11 cellular contexts compared by ENCODE assay signal in genomic region chr6:33076406-33076934, GRCh38. TPM values are rescaled to one million over a fixed set of nuclear protein-coding genes. Genes with fewer than 3 reads are reported as not detected.
DNase-seq lines count a peak whose midpoint lies in the region; ATAC-seq and TF ChIP-seq lines count a peak whose summit lies in the region.
"Had no signal": no experiment of that assay in that cellular context is flagged by ENCODE, and none has a peak within 500 bp of the region (broad histone marks: within the 10 kb centered on the region; RNA-seq: fewer than 3 reads in every experiment).

No MANE protein-coding gene starts in this region.

- intact Hi-C loops in left ventricle myocardium inferior (cut with micrococcal nuclease): no loop called here
- intact Hi-C loops in cardiac septum (cut with DNase I): no loop called here
- intact Hi-C loops in activated T-helper 2 cell treated with anti-CD3 and anti-CD28 coated beads, Interferon-gamma antibody, Interleukin-2, Interleukin-4, amounts not matched to agents 10 μg/mL and 5 μg/mL and 100 μg/mL, durations not matched to agents 14 hours and 24 hours and 36 hours (cut with micrococcal nuclease): loop anchor here (5.0 kb wide), 1 partner anchor 184 kb away; no protein-coding TSS in a partner anchor

- H3K27me3 Mint-ChIP-seq in activated T-helper 2 cell treated with anti-CD3 and anti-CD28 coated beads, Interferon-gamma antibody, Interleukin-2, Interleukin-4, amounts not matched to agents 10 μg/mL and 5 μg/mL and 100 μg/mL, durations not matched to agents 14 hours and 24 hours and 36 hours (ENCODE audit: low read depth): no peaks in the 10 kb centered on the region

- peak overlapping the region; percentile 84 for H3K27ac ChIP-seq in left ventricle myocardium inferior (replicated peaks)
- no peak overlapping the region for H3K27ac ChIP-seq in muscle layer of colon (ENCODE audit: low read depth, low read length)
- H3K27ac ChIP-seq in urinary bladder (ENCODE audit: low read depth): no peak overlapping the region

- H3K4me3 Mint-ChIP-seq in activated T-helper 2 cell treated with anti-CD3 and anti-CD28 coated beads, Interferon-gamma antibody, Interleukin-2, Interleukin-4, amounts not matched to agents 10 μg/mL and 5 μg/mL and 100 μg/mL, durations not matched to agents 14 hours and 24 hours and 36 hours (ENCODE audit: low read depth): peak overlapping the region; percentile 75

- H3K36me3 ChIP-seq in left ventricle myocardium inferior (no peaks in the 10 kb centered on the region), muscle layer of colon (ENCODE audit: insufficient read depth, low read length) (no peaks in the 10 kb centered on the region), urinary bladder (ENCODE audit: insufficient read depth) (no peaks in the 10 kb centered on the region)

- H3K9me3 Mint-ChIP-seq in activated T-helper 2 cell treated with anti-CD3 and anti-CD28 coated beads, Interferon-gamma antibody, Interleukin-2, Interleukin-4, amounts not matched to agents 10 μg/mL and 5 μg/mL and 100 μg/mL, durations not matched to agents 14 hours and 24 hours and 36 hours: no peaks in the 10 kb centered on the region

- peaks cover 43% of the 10 kb centered on the region for H3K4me1 ChIP-seq in left ventricle myocardium inferior
- H3K4me1 ChIP-seq in muscle layer of colon (ENCODE audit: insufficient read depth, low read length): peaks cover 9% of the 10 kb centered on the region
- H3K4me1 ChIP-seq in urinary bladder (ENCODE audit: insufficient read depth): no peaks in the 10 kb centered on the region

- DNase-seq in left ventricle myocardium inferior: no peak
- DNase-seq in cardiac septum (ENCODE audit: low spot score): no peak
- DNase-seq in activated T-helper 2 cell treated with anti-CD3 and anti-CD28 coated beads, Interferon-gamma antibody, Interleukin-2, Interleukin-4, amounts not matched to agents 10 μg/mL and 5 μg/mL and 100 μg/mL, durations not matched to agents 14 hours and 24 hours and 36 hours (ENCODE audit: low spot score): no peak
- DNase-seq in UCSD-AML1 (lab: John Stamatoyannopoulos, UW; ENCODE audit: unreplicated experiment): no peak
- DNase-seq: activated gamma-delta T cell treated with Interleukin-2 at 50 U/mL for 16 hours; NCI-H446 treated with DMSO at 0.1 percent for 48 hours; stimulated activated CD8-positive, alpha-beta memory T cell treated with anti-CD3 and anti-CD28 coated beads, Interleukin-4, amount 100 ng/mL, for 48 hours had no signal

- peak overlapping the region; percentile 65 for H3K4me3 ChIP-seq in left ventricle myocardium inferior
- peak overlapping the region; percentile 4 to 57 for H3K4me3 ChIP-seq in muscle layer of colon (ENCODE audit: low read depth in 1 of 2, low read length in 2 of 2)
- peak overlapping the region; percentile 7 for H3K4me3 ChIP-seq in urinary bladder (ENCODE audit: low read depth, low read length)

- ATAC-seq in GM18519 (IDR thresholded peaks at IDR 0.05; ENCODE audit: low FRiP score, unreplicated experiment) (no peak), HG03457 (IDR thresholded peaks at IDR 0.05; ENCODE audit: unreplicated experiment) (no peak)

- no peaks in the 10 kb centered on the region for H3K27me3 ChIP-seq in left ventricle myocardium inferior (ENCODE audit: low read depth)
- no peaks in the 10 kb centered on the region for H3K27me3 ChIP-seq in muscle layer of colon (ENCODE audit: control insufficient read depth in 1 of 2, insufficient read depth in 2 of 2, low read length in 2 of 2)

- 76% methylated on average over 3 of the region's 3 CpGs for WGBS in urinary bladder

- H3K27ac Mint-ChIP-seq in activated T-helper 2 cell treated with anti-CD3 and anti-CD28 coated beads, Interferon-gamma antibody, Interleukin-2, Interleukin-4, amounts not matched to agents 10 μg/mL and 5 μg/mL and 100 μg/mL, durations not matched to agents 14 hours and 24 hours and 36 hours: peak overlapping the region; percentile 71

- H3K36me3 Mint-ChIP-seq in activated T-helper 2 cell treated with anti-CD3 and anti-CD28 coated beads, Interferon-gamma antibody, Interleukin-2, Interleukin-4, amounts not matched to agents 10 μg/mL and 5 μg/mL and 100 μg/mL, durations not matched to agents 14 hours and 24 hours and 36 hours (ENCODE audit: low read depth): no peaks in the 10 kb centered on the region

- no peaks in the 10 kb centered on the region for H3K9me3 ChIP-seq in left ventricle myocardium inferior (replicated peaks)
- no peaks in the 10 kb centered on the region for H3K9me3 ChIP-seq in muscle layer of colon (ENCODE audit: low read length)

- H3K9ac ChIP-seq in muscle layer of colon (ENCODE audit: low read length): no peak overlapping the region

- TF ChIP-seq CTCF in left ventricle myocardium inferior (IDR thresholded peaks at IDR 0.05; ENCODE audit: borderline replicate concordance): no peak

- H3K4me1 Mint-ChIP-seq in activated T-helper 2 cell treated with anti-CD3 and anti-CD28 coated beads, Interferon-gamma antibody, Interleukin-2, Interleukin-4, amounts not matched to agents 10 μg/mL and 5 μg/mL and 100 μg/mL, durations not matched to agents 14 hours and 24 hours and 36 hours (ENCODE audit: low read depth): peaks cover 42% of the 10 kb centered on the region

RNA-seq across cellular contexts. Expression of gene HLA-DPB1, which starts 0.7 kb away (rescaled TPM):
- total RNA-seq in left ventricle myocardium inferior (34.1 TPM), cardiac septum (32.8 TPM), urinary bladder (16.4 TPM)
- total RNA-seq in activated T-helper 2 cell treated with anti-CD3 and anti-CD28 coated beads, Interferon-gamma antibody, Interleukin-2, Interleukin-4, amounts not matched to agents 10 μg/mL and 5 μg/mL and 100 μg/mL, durations not matched to agents 14 hours and 24 hours and 36 hours: 11.8 and 12.6 TPM in 2 replicates
- polyA plus RNA-seq in urinary bladder: 74.7 TPM

RNA-seq across cellular contexts. Expression of gene HLA-DPA1, which starts 3.0 kb away (rescaled TPM):
- 28.8 TPM for total RNA-seq in left ventricle myocardium inferior
- 35.8 TPM for total RNA-seq in cardiac septum
- 57.1 and 58.9 TPM in 2 replicates for total RNA-seq in activated T-helper 2 cell treated with anti-CD3 and anti-CD28 coated beads, Interferon-gamma antibody, Interleukin-2, Interleukin-4, amounts not matched to agents 10 μg/mL and 5 μg/mL and 100 μg/mL, durations not matched to agents 14 hours and 24 hours and 36 hours
- 25.4 TPM for total RNA-seq in urinary bladder
- 51.6 TPM for polyA plus RNA-seq in urinary bladder

Comparison
In these comparisons a context has a peak if more than half of its experiments do, and no peak if none do; other contexts are left out.
1. H3K4me3 ChIP-seq: peak in every context shown above with its lines; median percentile 65 in left ventricle myocardium inferior; 30 in muscle layer of colon; 7 in urinary bladder.